In the genomic region with DNA sequence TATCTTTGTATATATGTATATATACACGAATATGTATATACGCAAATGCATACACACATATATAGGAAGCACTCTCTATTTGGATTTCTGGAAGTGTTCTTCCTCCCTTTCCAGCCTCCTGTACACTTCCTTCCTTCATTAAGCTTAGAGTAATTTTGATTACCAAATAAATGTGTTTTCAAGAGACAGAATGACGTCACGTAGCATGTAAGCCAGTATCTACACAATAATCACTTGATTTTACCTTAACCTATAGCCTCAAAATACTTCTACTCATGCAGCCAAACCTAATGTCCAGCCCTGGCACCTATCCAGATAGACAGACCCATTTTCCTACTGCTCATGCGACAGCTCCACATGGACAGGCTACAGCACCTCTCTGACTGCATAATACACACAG, we compare ENCODE assay signal across 9 cellular contexts. TPM values are rescaled to one million over a fixed set of nuclear protein-coding genes. Genes with fewer than 3 reads are reported as not detected.
"Had no signal": no experiment of that assay in that cellular context is flagged by ENCODE, and none has a peak within 500 bp of the region (broad histone marks: within the 10 kb centered on the region; RNA-seq: fewer than 3 reads in every experiment).

No MANE protein-coding gene starts in this region.

- H3K4me2 ChIP-seq: KMS-11 had no signal

- FAIRE-seq: HTR-8/SVneo had no signal

- H3K36me3 Mint-ChIP-seq: IgD-negative memory B cell had no signal

- H3K9ac ChIP-seq: KMS-11 had no signal

- H3K27ac ChIP-seq: HL-60, KMS-11 had no signal

- H3K4me3 Mint-ChIP-seq: IgD-negative memory B cell had no signal

- H3K27me3 Mint-ChIP-seq: IgD-negative memory B cell had no signal

- DNase-seq: IMR-90, KBM-7, KG1 had no signal

RNA-seq across cellular contexts. Expression of a gene that starts 29.9 kb away (rescaled TPM):
- total RNA-seq: HT-29, HT1080, IMR-90 had no signal
- polyA plus RNA-seq: IgD-negative memory B cell, IMR-90 had no signal
